Comparison of ENCODE assay signal across 16 cellular contexts in genomic region chr3:187286467-187287059, GRCh38. TPM values are rescaled to one million over a fixed set of nuclear protein-coding genes. Genes with fewer than 3 reads are reported as not detected.
DNase-seq lines count a peak whose midpoint lies in the region; FAIRE-seq and TF ChIP-seq lines count a peak whose summit lies in the region.
"Had no signal": no experiment of that assay in that cellular context is flagged by ENCODE, and none has a peak within 500 bp of the region (broad histone marks: within the 10 kb centered on the region; RNA-seq: fewer than 3 reads in every experiment).

No MANE protein-coding gene starts in this region.

- no peak overlapping the region for H3K27ac Mint-ChIP-seq in endothelial cell (ENCODE audit: unreplicated experiment)
- H3K27ac Mint-ChIP-seq: activated T-helper 2 cell treated with anti-CD3 and anti-CD28 coated beads, Interferon-gamma antibody, Interleukin-2, Interleukin-4, amounts not matched to agents 10 μg/mL and 5 μg/mL and 100 μg/mL, durations not matched to agents 14 hours and 24 hours and 36 hours; T-helper 1 cell treated with Interleukin-12 subunit alpha and Interleukin-12 subunit beta and Interleukin-4 antibody, amounts not matched to agents 30 μg/mL and 1 μg/mL, for 36 hours had no signal

- H3K27me3 ChIP-seq in testis: no peaks in the 10 kb centered on the region
- H3K27me3 ChIP-seq: tibial artery had no signal

- FAIRE-seq in H54 (lab: Jason Lieb, UNC): no peak
- FAIRE-seq: keratinocyte had no signal

- TF ChIP-seq CTCF in foreskin fibroblast (IDR thresholded peaks at IDR 0.05; ENCODE audit: low read depth, low read length) (no peak), testis (IDR thresholded peaks at IDR 0.05) (no peak), endothelial cell (IDR thresholded peaks at IDR 0.05; ENCODE audit: unreplicated experiment) (no peak)

- no peaks in the 10 kb centered on the region for H3K27me3 Mint-ChIP-seq in endothelial cell (ENCODE audit: unreplicated experiment)

- WGBS in testis, 2 donors: 77 to 80% methylated on average over 5 of the region's 5 CpGs

- H3K4me1 ChIP-seq in testis: peaks cover 6% of the 10 kb centered on the region
- H3K4me1 ChIP-seq: spleen had no signal

- H3K9me3 ChIP-seq in testis: no peaks in the 10 kb centered on the region
- H3K9me3 ChIP-seq: spleen, tibial artery had no signal

- intact Hi-C loops in testis (cut with DNase I; ENCODE audit: low total_unique reads): no loop called here

- DNase-seq in GOT3 (lab: John Stamatoyannopoulos, UW): peak; percentile 39
- peak; percentile 15 for DNase-seq in RPMI7951 (ENCODE audit: low read depth)
- peak; percentile 91 to 92 for DNase-seq in foreskin fibroblast
- DNase-seq in testis: peak; percentile 23
- no peak for DNase-seq in GF-D8 (lab: John Stamatoyannopoulos, UW)
- no peak for DNase-seq in endothelial cell (ENCODE audit: low spot score)
- DNase-seq in H54 (ENCODE audit: insufficient read length, low spot score): no peak
- DNase-seq: activated CD4-positive, alpha-beta T cell treated with anti-CD3 and anti-CD28 coated beads, Interleukin-2, amount 50 U/mL, for 4 hours; caudate nucleus; KG1; spleen; tibial artery had no signal

- no peak overlapping the region for H3K4me3 Mint-ChIP-seq in endothelial cell (ENCODE audit: unreplicated experiment)
- H3K4me3 Mint-ChIP-seq: nephron; T-helper 1 cell treated with Interleukin-12 subunit alpha and Interleukin-12 subunit beta and Interleukin-4 antibody, amounts not matched to agents 30 μg/mL and 1 μg/mL, for 36 hours had no signal

- no peaks in the 10 kb centered on the region for H3K36me3 Mint-ChIP-seq in endothelial cell (ENCODE audit: low read depth, unreplicated experiment)

- no peaks in the 10 kb centered on the region for H3K36me3 ChIP-seq in testis (ENCODE audit: low read depth, missing control alignments)
- H3K36me3 ChIP-seq: spleen, tibial artery had no signal

- H3K4me3 ChIP-seq in foreskin fibroblast (ENCODE audit: low read depth in 1 of 2, low read length in 2 of 2) (no peak overlapping the region), testis (no peak overlapping the region)
- H3K4me3 ChIP-seq: spleen, tibial artery had no signal

- H3K9me3 Mint-ChIP-seq in endothelial cell (ENCODE audit: unreplicated experiment): no peaks in the 10 kb centered on the region
- H3K9me3 Mint-ChIP-seq: activated T-helper 2 cell treated with anti-CD3 and anti-CD28 coated beads, Interferon-gamma antibody, Interleukin-2, Interleukin-4, amounts not matched to agents 10 μg/mL and 5 μg/mL and 100 μg/mL, durations not matched to agents 14 hours and 24 hours and 36 hours; nephron; T-helper 1 cell treated with Interleukin-12 subunit alpha and Interleukin-12 subunit beta and Interleukin-4 antibody, amounts not matched to agents 30 μg/mL and 1 μg/mL, for 36 hours had no signal

- peaks cover 6% of the 10 kb centered on the region for H3K4me1 Mint-ChIP-seq in endothelial cell (ENCODE audit: unreplicated experiment)

- no peak overlapping the region for H3K27ac ChIP-seq in testis
- H3K27ac ChIP-seq: spleen, tibial artery had no signal

- TF ChIP-seq POLR2A in testis (IDR thresholded peaks at IDR 0.05): no peak
- no peak for TF ChIP-seq POLR2A in H54 (IDR thresholded peaks at IDR 0.05; ENCODE audit: low read depth, low read length)

RNA-seq across cellular contexts. Expression of gene MASP1, which starts 5.0 kb away (rescaled TPM):
- total RNA-seq in RPMI7951 (2014; rRNA removed; shearing (Covaris generic)): not detected in 2 replicates
- total RNA-seq in testis: 1 to 10 TPM in 1 of 2 donors, under 1 TPM in 1; 0.55 to 2.8 TPM
- 3.6 TPM for polyA plus RNA-seq in testis (ENCODE audit: insufficient read depth, low read depth, low replicate concordance)
- total RNA-seq in endothelial cell (ENCODE audit: unreplicated experiment): 0.56 TPM
- total RNA-seq: activated T-helper 2 cell treated with anti-CD3 and anti-CD28 coated beads, Interferon-gamma antibody, Interleukin-2, Interleukin-4, amounts not matched to agents 10 μg/mL and 5 μg/mL and 100 μg/mL, durations not matched to agents 14 hours and 24 hours and 36 hours had no signal
- polyA plus RNA-seq: keratinocyte had no signal

Comparison
In these comparisons a context has a peak if more than half of its experiments do, and no peak if none do; other contexts are left out.
1. DNase-seq: peak in GOT3 (single experiment), RPMI7951 (single experiment), foreskin fibroblast (2 of 2) and testis (single experiment); none in GF-D8 (single experiment), endothelial cell (single experiment) and H54 (single experiment).